ENCODE assay signal across 18 cellular contexts in the genomic region with DNA sequence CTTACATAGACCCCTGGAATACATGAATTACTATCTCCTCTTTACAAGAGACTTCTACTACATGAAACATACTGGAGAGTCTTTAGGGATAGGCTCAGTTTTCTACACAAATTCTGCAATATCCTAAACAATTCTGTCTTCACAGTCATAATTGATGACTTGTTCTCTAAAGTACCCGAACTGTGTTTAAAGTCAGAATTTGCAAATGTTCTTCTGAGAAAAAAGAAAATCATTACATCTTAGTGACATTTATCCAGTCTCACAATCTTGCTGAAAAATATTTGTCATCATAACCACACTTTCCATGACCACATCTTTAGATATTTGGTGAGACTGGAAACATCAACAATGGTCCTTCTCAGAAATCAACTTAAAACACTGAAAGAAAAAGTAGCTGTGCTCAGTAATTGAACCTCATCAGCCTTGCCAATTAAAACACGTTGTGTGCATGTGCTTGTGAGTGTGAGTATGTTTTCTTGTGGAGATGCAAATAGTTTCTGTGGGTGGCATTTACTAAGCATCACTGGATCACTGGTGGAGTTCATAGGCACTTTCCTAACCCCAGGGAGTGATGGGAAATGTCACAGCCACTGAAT.
DNase-seq lines count a peak whose midpoint lies in the region; ATAC-seq and TF ChIP-seq lines count a peak whose summit lies in the region.
"Had no signal": no experiment of that assay in that cellular context is flagged by ENCODE, and none has a peak within 500 bp of the region (broad histone marks: within the 10 kb centered on the region; RNA-seq: fewer than 3 reads in every experiment).

No MANE protein-coding gene starts in this region.

- POLR2A ChIA-PET in activated CD4-positive, alpha-beta memory T cell treated with anti-CD3 and anti-CD28 coated beads for 36 hours (lab: Charles Lee) = no interaction called here

- H3K9me3 Mint-ChIP-seq in activated CD4-positive, alpha-beta T cell treated with anti-CD3 and anti-CD28 coated beads, Interleukin-2, amount 10 ng/mL, durations not matched to agents 24 days and 14 days = no peaks in the 10 kb centered on the region
- peaks cover 0 to 3% (median 0%) of the 10 kb centered on the region in 7 donors for H3K9me3 Mint-ChIP-seq in CD4-positive, CD25-positive, alpha-beta regulatory T cell
- H3K9me3 Mint-ChIP-seq in activated CD4-positive, alpha-beta memory T cell treated with anti-CD3 and anti-CD28 coated beads for 36 hours = no peaks in the 10 kb centered on the region
- H3K9me3 Mint-ChIP-seq in glutamatergic neuron (ENCODE audit: unreplicated experiment) = peaks cover 3% of the 10 kb centered on the region
- H3K9me3 Mint-ChIP-seq: H9 had no signal

- 80 to 86% methylated on average over 2 of the region's 2 CpGs for WGBS in body of pancreas, 2 donors

- TF ChIP-seq POLR2A in body of pancreas (IDR thresholded peaks at IDR 0.05) = no peak

- H3K4me1 ChIP-seq in CD4-positive, CD25-positive, alpha-beta regulatory T cell (ENCODE audit: control insufficient read depth, insufficient read depth, low read length, poor library complexity, severe bottlenecking) = no peaks in the 10 kb centered on the region
- no peaks in the 10 kb centered on the region for H3K4me1 ChIP-seq in body of pancreas

- DNase-seq in activated CD4-positive, alpha-beta T cell treated with anti-CD3 and anti-CD28 coated beads, Interleukin-2, amount 10 ng/mL, durations not matched to agents 24 days and 14 days = no peak
- no peak for DNase-seq in activated CD4-positive, alpha-beta T cell treated with anti-CD3 and anti-CD28 coated beads for 4 hours
- peak in 1 of 3 donors; percentile 47 for DNase-seq in CD4-positive, CD25-positive, alpha-beta regulatory T cell
- no peak for DNase-seq in activated CD4-positive, alpha-beta memory T cell treated with anti-CD3 and anti-CD28 coated beads for 36 hours
- no peak for DNase-seq in glutamatergic neuron
- DNase-seq in left colon = no peak
- DNase-seq in body of pancreas = no peak
- no peak for DNase-seq in HuH-7.5 (ENCODE audit: low spot score)
- DNase-seq: DMS79 treated with DMSO at 0.1 percent for 48 hours, H9, IMR-90, Karpas-422, MG63, NCI-H1092, NCI-H146, NCI-H510A treated with DMSO at 0.1 percent for 48 hours, NCI-H82, PC-9 had no signal

- peak overlapping the region; percentile 79 for H3K27ac Mint-ChIP-seq in activated CD4-positive, alpha-beta T cell treated with anti-CD3 and anti-CD28 coated beads, Interleukin-2, amount 10 ng/mL, durations not matched to agents 24 days and 14 days
- peak overlapping the region; percentile 5 to 74 (median 27) for H3K27ac Mint-ChIP-seq in CD4-positive, CD25-positive, alpha-beta regulatory T cell
- H3K27ac Mint-ChIP-seq in activated CD4-positive, alpha-beta memory T cell treated with anti-CD3 and anti-CD28 coated beads for 36 hours = peak overlapping the region; percentile 75
- H3K27ac Mint-ChIP-seq in glutamatergic neuron (ENCODE audit: unreplicated experiment) = peak overlapping the region; percentile 48
- H3K27ac Mint-ChIP-seq: H9 had no signal

- no peaks in the 10 kb centered on the region for H3K9me3 ChIP-seq in CD4-positive, CD25-positive, alpha-beta regulatory T cell (ENCODE audit: control insufficient read depth in 2 of 2, low read length in 2 of 2)
- no peaks in the 10 kb centered on the region for H3K9me3 ChIP-seq in body of pancreas
- H3K9me3 ChIP-seq: MG63 had no signal

- peak; percentile 23 to 38 for ATAC-seq in CD4-positive, CD25-positive, alpha-beta regulatory T cell (ENCODE audit: low read depth in 2 of 2)
- ATAC-seq in left colon (no peak), body of pancreas (no peak)

- H3K27me3 ChIP-seq in CD4-positive, CD25-positive, alpha-beta regulatory T cell (ENCODE audit: control insufficient read depth, insufficient read depth, low read length) = peaks cover 4% of the 10 kb centered on the region
- H3K27me3 ChIP-seq in body of pancreas = no peaks in the 10 kb centered on the region
- H3K27me3 ChIP-seq: MG63 had no signal

- no peak overlapping the region for H3K27ac ChIP-seq in CD4-positive, CD25-positive, alpha-beta regulatory T cell (ENCODE audit: insufficient read depth, low read length, poor library complexity, severe bottlenecking)
- no peak overlapping the region for H3K27ac ChIP-seq in body of pancreas
- H3K27ac ChIP-seq: PC-9 had no signal

- H3K4me1 Mint-ChIP-seq in activated CD4-positive, alpha-beta T cell treated with anti-CD3 and anti-CD28 coated beads, Interleukin-2, amount 10 ng/mL, durations not matched to agents 24 days and 14 days = peaks cover 8% of the 10 kb centered on the region
- peaks cover 0 to 12% (median 0%) of the 10 kb centered on the region in 4 donors for H3K4me1 Mint-ChIP-seq in CD4-positive, CD25-positive, alpha-beta regulatory T cell
- peaks cover 18% of the 10 kb centered on the region for H3K4me1 Mint-ChIP-seq in activated CD4-positive, alpha-beta memory T cell treated with anti-CD3 and anti-CD28 coated beads for 36 hours (ENCODE audit: low read depth)
- H3K4me1 Mint-ChIP-seq in glutamatergic neuron (ENCODE audit: low read depth, unreplicated experiment) = peaks cover 40% of the 10 kb centered on the region

- H3K36me3 ChIP-seq in CD4-positive, CD25-positive, alpha-beta regulatory T cell (ENCODE audit: control insufficient read depth, insufficient read depth, low read length) = no peaks in the 10 kb centered on the region
- no peaks in the 10 kb centered on the region for H3K36me3 ChIP-seq in body of pancreas (replicated peaks in 1 of 2; ENCODE audit: insufficient read depth in 1 of 2, low read depth in 2 of 2)
- H3K36me3 ChIP-seq: MG63 had no signal

- H3K36me3 Mint-ChIP-seq in activated CD4-positive, alpha-beta T cell treated with anti-CD3 and anti-CD28 coated beads, Interleukin-2, amount 10 ng/mL, durations not matched to agents 24 days and 14 days (ENCODE audit: low read depth) = no peaks in the 10 kb centered on the region
- H3K36me3 Mint-ChIP-seq in CD4-positive, CD25-positive, alpha-beta regulatory T cell = no peaks in the 10 kb centered on the region
- no peaks in the 10 kb centered on the region for H3K36me3 Mint-ChIP-seq in activated CD4-positive, alpha-beta memory T cell treated with anti-CD3 and anti-CD28 coated beads for 36 hours
- H3K36me3 Mint-ChIP-seq in glutamatergic neuron (ENCODE audit: unreplicated experiment) = no peaks in the 10 kb centered on the region

- TF ChIP-seq CTCF in glutamatergic neuron (IDR thresholded peaks at IDR 0.05; ENCODE audit: partially characterized antibody, unreplicated experiment) (no peak), body of pancreas (IDR thresholded peaks at IDR 0.05) (no peak)

- H3K4me3 Mint-ChIP-seq in activated CD4-positive, alpha-beta T cell treated with anti-CD3 and anti-CD28 coated beads, Interleukin-2, amount 10 ng/mL, durations not matched to agents 24 days and 14 days = peak overlapping the region; percentile 16
- H3K4me3 Mint-ChIP-seq in CD4-positive, CD25-positive, alpha-beta regulatory T cell = peak overlapping the region in 2 of 4 donors; percentile 4 to 25
- H3K4me3 Mint-ChIP-seq in activated CD4-positive, alpha-beta memory T cell treated with anti-CD3 and anti-CD28 coated beads for 36 hours = no peak overlapping the region
- peak overlapping the region; percentile 10 for H3K4me3 Mint-ChIP-seq in glutamatergic neuron (ENCODE audit: unreplicated experiment)
- H3K4me3 Mint-ChIP-seq: H9 had no signal

- CTCF ChIA-PET in activated CD4-positive, alpha-beta memory T cell treated with anti-CD3 and anti-CD28 coated beads for 36 hours (lab: Charles Lee) = interaction anchor here (0.7 to 2.2 kb wide), 3 partner anchors 10 to 474 kb away, joined by 3 to 15 read pairs (median 3); no protein-coding TSS in a partner anchor

- no peak overlapping the region for H3K4me3 ChIP-seq in CD4-positive, CD25-positive, alpha-beta regulatory T cell (ENCODE audit: low read depth, low read length)
- H3K4me3 ChIP-seq in body of pancreas = no peak overlapping the region
- H3K4me3 ChIP-seq: MG63, PC-9 had no signal

- peaks cover 22% of the 10 kb centered on the region for H3K27me3 Mint-ChIP-seq in activated CD4-positive, alpha-beta T cell treated with anti-CD3 and anti-CD28 coated beads, Interleukin-2, amount 10 ng/mL, durations not matched to agents 24 days and 14 days
- peaks cover 12% of the 10 kb centered on the region for H3K27me3 Mint-ChIP-seq in CD4-positive, CD25-positive, alpha-beta regulatory T cell
- H3K27me3 Mint-ChIP-seq in activated CD4-positive, alpha-beta memory T cell treated with anti-CD3 and anti-CD28 coated beads for 36 hours = peaks cover 1% of the 10 kb centered on the region
- peaks cover 3% of the 10 kb centered on the region for H3K27me3 Mint-ChIP-seq in glutamatergic neuron (ENCODE audit: unreplicated experiment)

- intact Hi-C loops in activated CD4-positive, alpha-beta T cell treated with anti-CD3 and anti-CD28 coated beads, Interleukin-2, amount 10 ng/mL, durations not matched to agents 24 days and 14 days (cut with micrococcal nuclease) = loop anchor here (1.0 kb wide), 1 partner anchor 472 kb away; no protein-coding TSS in a partner anchor
- intact Hi-C loops in activated CD4-positive, alpha-beta memory T cell treated with anti-CD3 and anti-CD28 coated beads for 36 hours (cut with micrococcal nuclease) = loop anchor here (2.0 to 5.0 kb wide), 2 partner anchors 15 to 470 kb away; no protein-coding TSS in a partner anchor
- intact Hi-C loops in left colon (cut with DNase I, micrococcal nuclease) (no loop called here), body of pancreas (cut with DNase I) (no loop called here)

Comparison
In these comparisons a context has a peak if more than half of its experiments do, and no peak if none do; other contexts are left out.
1. H3K27ac Mint-ChIP-seq: peak in every context shown above with its lines; median percentile 79 in activated CD4-positive, alpha-beta T cell treated with anti-CD3 and anti-CD28 coated beads, Interleukin-2, amount 10 ng/mL, durations not matched to agents 24 days and 14 days; 75 in activated CD4-positive, alpha-beta memory T cell treated with anti-CD3 and anti-CD28 coated beads for 36 hours; 48 in glutamatergic neuron; 27 in CD4-positive, CD25-positive, alpha-beta regulatory T cell.
2. ATAC-seq: peak in CD4-positive, CD25-positive, alpha-beta regulatory T cell (2 of 2); none in left colon (single experiment) and body of pancreas (single experiment).
3. intact Hi-C loops: an anchor here in activated CD4-positive, alpha-beta T cell treated with anti-CD3 and anti-CD28 coated beads, Interleukin-2, amount 10 ng/mL, durations not matched to agents 24 days and 14 days (1.0 kb wide) and activated CD4-positive, alpha-beta memory T cell treated with anti-CD3 and anti-CD28 coated beads for 36 hours (2.0 to 5.0 kb wide); none called in left colon and body of pancreas.